In genomic region chr3:74561881-74562280, GRCh38 we compare ENCODE assay signal across 20 cellular contexts. TPM values are rescaled to one million over a fixed set of nuclear protein-coding genes. Genes with fewer than 3 reads are reported as not detected.
DNase-seq lines count a peak whose midpoint lies in the region; TF ChIP-seq lines count a peak whose summit lies in the region.
"Had no signal": no experiment of that assay in that cellular context is flagged by ENCODE, and none has a peak within 500 bp of the region (broad histone marks: within the 10 kb centered on the region; RNA-seq: fewer than 3 reads in every experiment).

No MANE protein-coding gene starts in this region.

- H3K9me3 ChIP-seq in A673 (ENCODE audit: low read depth, low read length, poor library complexity, severe bottlenecking) (no peaks in the 10 kb centered on the region), thyroid gland (no peaks in the 10 kb centered on the region)
- H3K9me3 ChIP-seq: BE2C, SJSA1 had no signal

- H3K27ac ChIP-seq in A673 (ENCODE audit: low read depth, low read length, poor library complexity, severe bottlenecking), result no peak overlapping the region
- H3K27ac ChIP-seq in thyroid gland, result no peak overlapping the region
- H3K27ac ChIP-seq: A549, SJSA1 had no signal

- WGBS in thyroid gland, 2 donors, result 85 to 86% methylated on average over 2 of the region's 2 CpGs

- no TSS peak for BruUV-seq in A673 (replicated peaks; lab: Mats Ljungman, UMichigan)

- no peak for TF ChIP-seq POLR2A in thyroid gland (IDR thresholded peaks at IDR 0.05)

- POLR2A ChIA-PET in A673 (lab: Charles Lee; ENCODE audit: low non-redundant PET), result no interaction called here

- intact Hi-C loops in A673 (cut with micrococcal nuclease; ENCODE audit: unreplicated experiment), result no loop called here
- intact Hi-C loops in thyroid gland (cut with DNase I), result no loop called here

- H3K4me3 ChIP-seq in A673 (ENCODE audit: low read depth, low read length, poor library complexity, severe bottlenecking), result no peak overlapping the region
- no peak overlapping the region for H3K4me3 ChIP-seq in thyroid gland (replicated peaks in 1 of 3)
- H3K4me3 ChIP-seq: A549, SJSA1 had no signal

- DNase-seq in A673 (ENCODE audit: low spot score) (peak; percentile 0), AG20443 (ENCODE audit: low spot score) (peak; percentile 49), NCI-H69 (lab: John Stamatoyannopoulos, UW) (peak; percentile 73), fibroblast of peridontal ligament (ENCODE audit: extremely low read depth) (peak; percentile 5), hippocampal formation (lab: John Stamatoyannopoulos, UW) (no peak), NCI-H510A (lab: John Stamatoyannopoulos, UW) (no peak), GM19238 (ENCODE audit: insufficient read length, low spot score) (no peak), thyroid gland (no peak)
- DNase-seq: BE2C; CD4-positive, alpha-beta T cell; EL; H9; MV-4-11; NCI-H1436 treated with DMSO at 0.1 percent for 48 hours; NCI-H2029 treated with DMSO at 0.1 percent for 48 hours; NCI-H526; PC-3; SW 1271 had no signal

- no peaks in the 10 kb centered on the region for H3K36me3 ChIP-seq in A673 (ENCODE audit: insufficient read depth, low read length, poor library complexity, severe bottlenecking)
- H3K36me3 ChIP-seq in thyroid gland, result no peaks in the 10 kb centered on the region
- H3K36me3 ChIP-seq: BE2C, SJSA1 had no signal

- no peaks in the 10 kb centered on the region for H3K27me3 ChIP-seq in A673 (replicated peaks; ENCODE audit: insufficient read depth, low read depth, low read length, poor library complexity)
- H3K27me3 ChIP-seq in thyroid gland, result no peaks in the 10 kb centered on the region
- H3K27me3 ChIP-seq: BE2C, SJSA1 had no signal

- CTCF ChIA-PET in A673 (lab: Charles Lee), result no interaction called here

- H3K4me1 ChIP-seq in A673 (ENCODE audit: insufficient read depth, low read length, poor library complexity, severe bottlenecking), result no peaks in the 10 kb centered on the region
- no peaks in the 10 kb centered on the region for H3K4me1 ChIP-seq in thyroid gland
- H3K4me1 ChIP-seq: A549, BE2C, SJSA1 had no signal

- TF ChIP-seq CTCF in A673 (conservative IDR thresholded peaks at IDR 0.05; ENCODE audit: low read depth, low read length) (no peak), thyroid gland (IDR thresholded peaks at IDR 0.05) (no peak)

RNA-seq across cellular contexts. Expression of gene CNTN3, which starts 52.6 kb away (rescaled TPM):
- 1.7 and 2.6 TPM in 2 replicates for total RNA-seq in A673 (2021)
- 1 to 10 TPM; 1.5 to 5.5 (median 4.7) TPM for total RNA-seq in thyroid gland
- total RNA-seq: CD4-positive, alpha-beta T cell; H9; PC-3; SJSA1 had no signal

Comparison
In these comparisons a context has a peak if more than half of its experiments do, and no peak if none do; other contexts are left out.
1. DNase-seq: peak in A673 (single experiment), AG20443 (single experiment), NCI-H69 (single experiment) and fibroblast of peridontal ligament (single experiment); none in hippocampal formation (0 of 2), NCI-H510A (single experiment), GM19238 (single experiment) and thyroid gland (0 of 2).